Comparison of ENCODE assay signal across 11 cellular contexts in the genomic region with DNA sequence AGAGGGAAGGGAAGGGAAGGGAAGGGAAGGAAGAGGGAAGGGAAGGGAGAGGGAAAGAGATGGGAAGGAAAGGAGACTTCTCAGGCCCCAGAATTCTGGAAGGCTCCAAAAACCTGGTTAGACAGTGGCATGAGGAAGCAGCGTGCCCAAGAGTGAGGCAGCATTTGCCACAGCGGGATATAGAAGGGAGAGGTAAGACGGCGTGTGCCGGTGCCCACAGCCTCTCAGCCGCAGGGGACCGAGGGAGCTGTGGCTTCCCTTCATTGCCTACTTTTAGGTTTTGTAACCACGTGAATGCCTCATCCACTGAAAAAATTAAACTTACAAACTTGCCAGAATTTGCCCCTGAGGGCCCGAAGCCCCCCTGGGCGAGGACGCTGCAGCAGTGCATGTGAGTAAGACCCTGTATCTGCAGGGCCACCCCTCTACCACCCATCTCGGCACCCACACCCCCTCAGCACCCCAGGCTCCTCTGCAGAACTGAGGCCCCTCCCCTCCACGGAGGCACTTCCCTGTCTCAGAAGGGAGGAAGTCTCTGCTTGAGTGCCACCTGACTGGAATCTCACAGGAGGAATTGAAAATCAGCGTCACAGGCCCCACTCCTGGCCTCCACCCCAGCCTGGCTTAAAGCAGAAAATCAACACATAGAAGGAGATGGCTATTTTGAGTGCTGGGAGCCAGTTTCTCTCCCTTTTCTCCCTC. TPM values are rescaled to one million over a fixed set of nuclear protein-coding genes. Genes with fewer than 3 reads are reported as not detected.
DNase-seq lines count a peak whose midpoint lies in the region; ATAC-seq and TF ChIP-seq lines count a peak whose summit lies in the region.
"Had no signal": no experiment of that assay in that cellular context is flagged by ENCODE, and none has a peak within 500 bp of the region (broad histone marks: within the 10 kb centered on the region; RNA-seq: fewer than 3 reads in every experiment).

No MANE protein-coding gene starts in this region.

- H3K27ac ChIP-seq in caudate nucleus (ENCODE audit: low read depth, low read length): peak overlapping the region; percentile 36
- peak overlapping the region; percentile 82 for H3K27ac ChIP-seq in lower lobe of right lung
- peak overlapping the region; percentile 71 for H3K27ac ChIP-seq in suprapubic skin

- H3K9me3 ChIP-seq in lower lobe of right lung: no peaks in the 10 kb centered on the region
- H3K9me3 ChIP-seq in suprapubic skin: no peaks in the 10 kb centered on the region

- H3K27me3 ChIP-seq in lower lobe of right lung (ENCODE audit: low read depth) (no peaks in the 10 kb centered on the region), suprapubic skin (no peaks in the 10 kb centered on the region)

- TF ChIP-seq POLR2A in suprapubic skin (IDR thresholded peaks at IDR 0.05): no peak

- no peak for TF ChIP-seq EP300 in suprapubic skin (IDR thresholded peaks at IDR 0.05)

- ATAC-seq in lower lobe of right lung: peak; percentile 83 to 90
- ATAC-seq in HG03196 (IDR thresholded peaks at IDR 0.05; ENCODE audit: unreplicated experiment): no peak
- ATAC-seq in GM21526 (IDR thresholded peaks at IDR 0.05; ENCODE audit: low FRiP score, unreplicated experiment): no peak
- no peak for ATAC-seq in HG03432 (IDR thresholded peaks at IDR 0.05; ENCODE audit: unreplicated experiment)

- H3K36me3 ChIP-seq in lower lobe of right lung: no peaks in the 10 kb centered on the region
- no peaks in the 10 kb centered on the region for H3K36me3 ChIP-seq in suprapubic skin

- H3K4me3 ChIP-seq in lower lobe of right lung: no peak overlapping the region
- no peak overlapping the region for H3K4me3 ChIP-seq in suprapubic skin

- intact Hi-C loops in lower lobe of right lung (cut with DNase I): no loop called here

- TF ChIP-seq CTCF in lower lobe of right lung (IDR thresholded peaks at IDR 0.05) (no peak), suprapubic skin (IDR thresholded peaks at IDR 0.05) (no peak)

- WGBS in suprapubic skin: 68% methylated on average over 14 of the region's 14 CpGs

- DNase-seq in Kasumi-1 (lab: John Stamatoyannopoulos, UW) (peak; percentile 23 to 27), caudate nucleus (lab: John Stamatoyannopoulos, UW) (peak in 24 of 61 donors; percentile 6 to 57 (median 34)), lower lobe of right lung (peak; percentile 83), suprapubic skin (ENCODE audit: low spot score in 2 of 2) (peak in 1 of 2 donors; percentile 62), DMS79 treated with DMSO at 0.1 percent for 48 hours (lab: John Stamatoyannopoulos, UW) (no peak)
- DNase-seq: activated T-cell treated with anti-CD3 and anti-CD28 coated beads, Interleukin-2, amount 50 U/mL, for 48 hours; effector CD4-positive, alpha-beta T cell; NCI-H510A treated with DMSO at 0.1 percent for 48 hours had no signal

- H3K4me1 ChIP-seq in lower lobe of right lung (peaks cover 35% of the 10 kb centered on the region), suprapubic skin (peaks cover 28% of the 10 kb centered on the region)

RNA-seq across cellular contexts. Expression of gene LINC01488, which starts 58.1 kb away (rescaled TPM):
- total RNA-seq in lower lobe of right lung: not detected
- not detected for total RNA-seq in suprapubic skin

Comparison
In these comparisons a context has a peak if more than half of its experiments do, and no peak if none do; other contexts are left out.
1. ATAC-seq: peak in lower lobe of right lung (2 of 2); none in HG03196 (single experiment), GM21526 (single experiment) and HG03432 (single experiment).
2. Peak in every context shown above with its lines, with median percentiles within 50 percentile points of each other: H3K27ac ChIP-seq.